Comparison of ENCODE assay signal across 4 cellular contexts in genomic region chr20:24405100-24405499, GRCh38.
DNase-seq lines count a peak whose midpoint lies in the region; TF ChIP-seq lines count a peak whose summit lies in the region.
"Not testable (repeated sequence)": the region's sequence is repeated elsewhere in the genome, so short reads cannot be mapped to it uniquely, and the experiment has no call there.

No MANE protein-coding gene starts in this region.

- H3K4me2 ChIP-seq in OCI-LY3 (ENCODE audit: low read length) = not testable (repeated sequence)

- not testable (repeated sequence) for H3K9ac ChIP-seq in OCI-LY3 (ENCODE audit: low read length)

- H3K36me3 ChIP-seq in OCI-LY3 (replicated peaks; ENCODE audit: low read depth, low read length) = peaks cover 13% of the 10 kb centered on the region
- H3K36me3 ChIP-seq in esophagus muscularis mucosa = not testable (repeated sequence)

- not testable (repeated sequence) for H3K27me3 ChIP-seq in OCI-LY3 (ENCODE audit: low read depth, low read length); esophagus muscularis mucosa

- not testable (repeated sequence) for H4K20me1 ChIP-seq in OCI-LY3 (ENCODE audit: insufficient read depth, low read length)

- H3K27ac ChIP-seq in OCI-LY3 (ENCODE audit: low read length) = peak overlapping the region; percentile 90
- H3K27ac ChIP-seq in esophagus muscularis mucosa (replicated peaks in 1 of 4) = not testable (repeated sequence)

- H3K9me3 ChIP-seq in OCI-LY3 (ENCODE audit: insufficient read depth, low read length); esophagus muscularis mucosa: not testable (repeated sequence)

- not testable (repeated sequence) for TF ChIP-seq CTCF in OCI-LY3 (IDR thresholded peaks at IDR 0.05; ENCODE audit: low read depth, low read length); esophagus muscularis mucosa (IDR thresholded peaks at IDR 0.05)

- WGBS in esophagus muscularis mucosa = 87% methylated on average over 5 of the region's 5 CpGs

- not testable (repeated sequence) for H3K4me3 ChIP-seq in OCI-LY3 (ENCODE audit: low read length); esophagus muscularis mucosa

- intact Hi-C loops in esophagus muscularis mucosa (cut with DNase I) = not testable (repeated sequence)

- TF ChIP-seq POLR2A in esophagus muscularis mucosa (IDR thresholded peaks at IDR 0.05; ENCODE audit: low read depth) = not testable (repeated sequence)

- H3K79me2 ChIP-seq in OCI-LY3 (ENCODE audit: low read length) = not testable (repeated sequence)

- DNase-seq in NCI-H2171 treated with DMSO at 0.1 percent for 48 hours (lab: John Stamatoyannopoulos, UW) (peak; percentile 54), esophagus muscularis mucosa (ENCODE audit: extremely low spot score) (peak; percentile 62), left kidney (ENCODE audit: low read depth, low spot score) (peak; percentile 55)

- peaks cover 36% of the 10 kb centered on the region for H3K4me1 ChIP-seq in OCI-LY3 (ENCODE audit: low read length)
- not testable (repeated sequence) for H3K4me1 ChIP-seq in esophagus muscularis mucosa

- H2AFZ ChIP-seq in OCI-LY3 (ENCODE audit: low read depth, low read length) = not testable (repeated sequence)

- not testable (repeated sequence) for TF ChIP-seq EP300 in esophagus muscularis mucosa (IDR thresholded peaks at IDR 0.05)
